In the genomic region with DNA sequence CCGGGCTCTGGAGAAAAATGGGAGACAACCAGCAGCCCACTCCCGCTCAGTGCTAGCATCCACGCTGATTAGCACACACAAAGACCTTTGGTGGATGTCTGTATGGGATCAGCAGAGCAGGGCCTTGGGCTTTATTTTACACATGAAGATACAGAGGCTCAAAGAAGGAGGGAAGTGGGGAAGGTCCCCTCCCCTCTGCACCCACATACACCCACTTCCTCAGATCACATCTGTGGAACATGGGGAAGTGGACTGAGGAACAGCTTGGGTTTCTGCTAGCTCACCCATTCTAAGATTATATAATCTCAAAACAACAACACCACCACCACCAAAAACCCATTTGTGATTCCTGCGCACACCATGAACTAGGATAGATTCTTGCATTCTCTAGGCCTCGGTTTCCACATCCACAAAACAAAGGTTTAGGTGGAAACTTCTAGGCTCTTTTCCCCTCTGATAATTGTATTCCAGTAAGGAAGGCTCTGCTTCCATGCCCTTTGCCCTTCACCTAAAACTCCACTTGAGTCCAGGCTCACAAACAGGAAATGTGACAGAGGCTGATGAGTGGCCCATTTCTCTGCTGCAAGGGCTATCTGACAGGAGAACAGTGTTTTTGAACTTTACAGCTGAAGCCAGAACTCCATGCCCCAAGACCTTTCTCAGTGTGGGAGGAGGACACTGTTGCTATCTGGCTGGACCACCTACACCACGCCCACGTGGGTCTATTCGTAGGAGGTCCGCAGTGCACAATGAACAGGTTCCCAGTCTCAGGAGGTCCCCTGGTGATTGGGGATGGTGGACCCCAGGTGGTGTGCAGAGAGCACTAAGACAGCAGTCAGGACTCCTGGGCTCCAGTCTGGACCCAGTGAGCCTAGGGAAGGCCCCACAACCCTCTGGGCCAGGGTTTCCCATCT, we compare ENCODE assay signal across 1 cellular context.
A peak's percentile ranks its signal among the peaks of the same experiment; 100 is the strongest.
TF ChIP-seq lines count a peak whose summit lies in the region.

No MANE protein-coding gene starts in this region.

TF ChIP-seq in K562, 482 proteins besides CTCF, POLR2A, EP300 and RAD21 (continues in another document):
- TF ChIP-seq ZNF551 (CRISPR knock-in tag; IDR thresholded peaks at IDR 0.05) = no peak
- TF ChIP-seq EGR1 (conservative IDR thresholded peaks at IDR 0.05) = peak; percentile 53
- no peak for TF ChIP-seq ZNF124 (CRISPR knock-in tag; IDR thresholded peaks at IDR 0.05)
- TF ChIP-seq NR4A1 (CRISPR knock-in tag; IDR thresholded peaks at IDR 0.05) = no peak
- TF ChIP-seq NR4A1 (tag; IDR thresholded peaks at IDR 0.05) = no peak
- TF ChIP-seq ZBED1 (IDR thresholded peaks at IDR 0.05) = no peak
- TF ChIP-seq HSF4 (CRISPR knock-in tag; IDR thresholded peaks at IDR 0.05; ENCODE audit: borderline replicate concordance) = no peak
- TF ChIP-seq, protein P1, sequence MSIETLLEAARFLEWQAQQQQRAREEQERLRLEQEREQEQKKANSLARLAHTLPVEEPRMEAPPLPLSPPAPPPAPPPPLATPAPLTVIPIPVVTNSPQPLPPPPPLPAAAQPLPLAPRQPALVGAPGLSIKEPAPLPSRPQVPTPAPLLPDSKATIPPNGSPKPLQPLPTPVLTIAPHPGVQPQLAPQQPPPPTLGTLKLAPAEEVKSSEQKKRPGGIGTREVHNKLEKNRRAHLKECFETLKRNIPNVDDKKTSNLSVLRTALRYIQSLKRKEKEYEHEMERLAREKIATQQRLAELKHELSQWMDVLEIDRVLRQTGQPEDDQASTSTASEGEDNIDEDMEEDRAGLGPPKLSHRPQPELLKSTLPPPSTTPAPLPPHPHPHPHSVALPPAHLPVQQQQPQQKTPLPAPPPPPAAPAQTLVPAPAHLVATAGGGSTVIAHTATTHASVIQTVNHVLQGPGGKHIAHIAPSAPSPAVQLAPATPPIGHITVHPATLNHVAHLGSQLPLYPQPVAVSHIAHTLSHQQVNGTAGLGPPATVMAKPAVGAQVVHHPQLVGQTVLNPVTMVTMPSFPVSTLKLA (conservative IDR thresholded peaks at IDR 0.05) = no peak
- no peak for TF ChIP-seq ZNF668 (CRISPR knock-in tag; IDR thresholded peaks at IDR 0.05)
- TF ChIP-seq, protein P2, sequence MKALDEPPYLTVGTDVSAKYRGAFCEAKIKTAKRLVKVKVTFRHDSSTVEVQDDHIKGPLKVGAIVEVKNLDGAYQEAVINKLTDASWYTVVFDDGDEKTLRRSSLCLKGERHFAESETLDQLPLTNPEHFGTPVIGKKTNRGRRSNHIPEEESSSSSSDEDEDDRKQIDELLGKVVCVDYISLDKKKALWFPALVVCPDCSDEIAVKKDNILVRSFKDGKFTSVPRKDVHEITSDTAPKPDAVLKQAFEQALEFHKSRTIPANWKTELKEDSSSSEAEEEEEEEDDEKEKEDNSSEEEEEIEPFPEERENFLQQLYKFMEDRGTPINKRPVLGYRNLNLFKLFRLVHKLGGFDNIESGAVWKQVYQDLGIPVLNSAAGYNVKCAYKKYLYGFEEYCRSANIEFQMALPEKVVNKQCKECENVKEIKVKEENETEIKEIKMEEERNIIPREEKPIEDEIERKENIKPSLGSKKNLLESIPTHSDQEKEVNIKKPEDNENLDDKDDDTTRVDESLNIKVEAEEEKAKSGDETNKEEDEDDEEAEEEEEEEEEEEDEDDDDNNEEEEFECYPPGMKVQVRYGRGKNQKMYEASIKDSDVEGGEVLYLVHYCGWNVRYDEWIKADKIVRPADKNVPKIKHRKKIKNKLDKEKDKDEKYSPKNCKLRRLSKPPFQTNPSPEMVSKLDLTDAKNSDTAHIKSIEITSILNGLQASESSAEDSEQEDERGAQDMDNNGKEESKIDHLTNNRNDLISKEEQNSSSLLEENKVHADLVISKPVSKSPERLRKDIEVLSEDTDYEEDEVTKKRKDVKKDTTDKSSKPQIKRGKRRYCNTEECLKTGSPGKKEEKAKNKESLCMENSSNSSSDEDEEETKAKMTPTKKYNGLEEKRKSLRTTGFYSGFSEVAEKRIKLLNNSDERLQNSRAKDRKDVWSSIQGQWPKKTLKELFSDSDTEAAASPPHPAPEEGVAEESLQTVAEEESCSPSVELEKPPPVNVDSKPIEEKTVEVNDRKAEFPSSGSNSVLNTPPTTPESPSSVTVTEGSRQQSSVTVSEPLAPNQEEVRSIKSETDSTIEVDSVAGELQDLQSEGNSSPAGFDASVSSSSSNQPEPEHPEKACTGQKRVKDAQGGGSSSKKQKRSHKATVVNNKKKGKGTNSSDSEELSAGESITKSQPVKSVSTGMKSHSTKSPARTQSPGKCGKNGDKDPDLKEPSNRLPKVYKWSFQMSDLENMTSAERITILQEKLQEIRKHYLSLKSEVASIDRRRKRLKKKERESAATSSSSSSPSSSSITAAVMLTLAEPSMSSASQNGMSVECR (CRISPR knock-in tag; IDR thresholded peaks at IDR 0.05) = no peak
- TF ChIP-seq RFX1 (IDR thresholded peaks at IDR 0.05) = no peak
- TF ChIP-seq, protein P3, sequence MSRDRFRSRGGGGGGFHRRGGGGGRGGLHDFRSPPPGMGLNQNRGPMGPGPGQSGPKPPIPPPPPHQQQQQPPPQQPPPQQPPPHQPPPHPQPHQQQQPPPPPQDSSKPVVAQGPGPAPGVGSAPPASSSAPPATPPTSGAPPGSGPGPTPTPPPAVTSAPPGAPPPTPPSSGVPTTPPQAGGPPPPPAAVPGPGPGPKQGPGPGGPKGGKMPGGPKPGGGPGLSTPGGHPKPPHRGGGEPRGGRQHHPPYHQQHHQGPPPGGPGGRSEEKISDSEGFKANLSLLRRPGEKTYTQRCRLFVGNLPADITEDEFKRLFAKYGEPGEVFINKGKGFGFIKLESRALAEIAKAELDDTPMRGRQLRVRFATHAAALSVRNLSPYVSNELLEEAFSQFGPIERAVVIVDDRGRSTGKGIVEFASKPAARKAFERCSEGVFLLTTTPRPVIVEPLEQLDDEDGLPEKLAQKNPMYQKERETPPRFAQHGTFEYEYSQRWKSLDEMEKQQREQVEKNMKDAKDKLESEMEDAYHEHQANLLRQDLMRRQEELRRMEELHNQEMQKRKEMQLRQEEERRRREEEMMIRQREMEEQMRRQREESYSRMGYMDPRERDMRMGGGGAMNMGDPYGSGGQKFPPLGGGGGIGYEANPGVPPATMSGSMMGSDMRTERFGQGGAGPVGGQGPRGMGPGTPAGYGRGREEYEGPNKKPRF (IDR thresholded peaks at IDR 0.05; ENCODE audit: low read depth, low read length) = no peak
- no peak for TF ChIP-seq MTF1 (CRISPR knock-in tag; IDR thresholded peaks at IDR 0.05; ENCODE audit: borderline replicate concordance)
- TF ChIP-seq, protein P4, sequence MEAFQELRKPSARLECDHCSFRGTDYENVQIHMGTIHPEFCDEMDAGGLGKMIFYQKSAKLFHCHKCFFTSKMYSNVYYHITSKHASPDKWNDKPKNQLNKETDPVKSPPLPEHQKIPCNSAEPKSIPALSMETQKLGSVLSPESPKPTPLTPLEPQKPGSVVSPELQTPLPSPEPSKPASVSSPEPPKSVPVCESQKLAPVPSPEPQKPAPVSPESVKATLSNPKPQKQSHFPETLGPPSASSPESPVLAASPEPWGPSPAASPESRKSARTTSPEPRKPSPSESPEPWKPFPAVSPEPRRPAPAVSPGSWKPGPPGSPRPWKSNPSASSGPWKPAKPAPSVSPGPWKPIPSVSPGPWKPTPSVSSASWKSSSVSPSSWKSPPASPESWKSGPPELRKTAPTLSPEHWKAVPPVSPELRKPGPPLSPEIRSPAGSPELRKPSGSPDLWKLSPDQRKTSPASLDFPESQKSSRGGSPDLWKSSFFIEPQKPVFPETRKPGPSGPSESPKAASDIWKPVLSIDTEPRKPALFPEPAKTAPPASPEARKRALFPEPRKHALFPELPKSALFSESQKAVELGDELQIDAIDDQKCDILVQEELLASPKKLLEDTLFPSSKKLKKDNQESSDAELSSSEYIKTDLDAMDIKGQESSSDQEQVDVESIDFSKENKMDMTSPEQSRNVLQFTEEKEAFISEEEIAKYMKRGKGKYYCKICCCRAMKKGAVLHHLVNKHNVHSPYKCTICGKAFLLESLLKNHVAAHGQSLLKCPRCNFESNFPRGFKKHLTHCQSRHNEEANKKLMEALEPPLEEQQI (IDR thresholded peaks at IDR 0.05) = no peak
- TF ChIP-seq ILF3 (IDR thresholded peaks at IDR 0.05; ENCODE audit: borderline replicate concordance) = no peak
- TF ChIP-seq ZC3H11A (IDR thresholded peaks at IDR 0.05; ENCODE audit: low read depth, low read length) = no peak
- TF ChIP-seq, protein P5, sequence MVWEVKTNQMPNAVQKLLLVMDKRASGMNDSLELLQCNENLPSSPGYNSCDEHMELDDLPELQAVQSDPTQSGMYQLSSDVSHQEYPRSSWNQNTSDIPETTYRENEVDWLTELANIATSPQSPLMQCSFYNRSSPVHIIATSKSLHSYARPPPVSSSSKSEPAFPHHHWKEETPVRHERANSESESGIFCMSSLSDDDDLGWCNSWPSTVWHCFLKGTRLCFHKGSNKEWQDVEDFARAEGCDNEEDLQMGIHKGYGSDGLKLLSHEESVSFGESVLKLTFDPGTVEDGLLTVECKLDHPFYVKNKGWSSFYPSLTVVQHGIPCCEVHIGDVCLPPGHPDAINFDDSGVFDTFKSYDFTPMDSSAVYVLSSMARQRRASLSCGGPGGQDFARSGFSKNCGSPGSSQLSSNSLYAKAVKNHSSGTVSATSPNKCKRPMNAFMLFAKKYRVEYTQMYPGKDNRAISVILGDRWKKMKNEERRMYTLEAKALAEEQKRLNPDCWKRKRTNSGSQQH (CRISPR knock-in tag; IDR thresholded peaks at IDR 0.05) = no peak
- TF ChIP-seq MBD2 (IDR thresholded peaks at IDR 0.05; ENCODE audit: borderline replicate concordance, low read depth) = no peak
- TF ChIP-seq HDGF (IDR thresholded peaks at IDR 0.05) = no peak
- TF ChIP-seq ZNF507 (tag; conservative IDR thresholded peaks at IDR 0.05) = no peak
- TF ChIP-seq DDX20 (tag; IDR thresholded peaks at IDR 0.05; ENCODE audit: low read depth) = no peak
- TF ChIP-seq, protein P6, sequence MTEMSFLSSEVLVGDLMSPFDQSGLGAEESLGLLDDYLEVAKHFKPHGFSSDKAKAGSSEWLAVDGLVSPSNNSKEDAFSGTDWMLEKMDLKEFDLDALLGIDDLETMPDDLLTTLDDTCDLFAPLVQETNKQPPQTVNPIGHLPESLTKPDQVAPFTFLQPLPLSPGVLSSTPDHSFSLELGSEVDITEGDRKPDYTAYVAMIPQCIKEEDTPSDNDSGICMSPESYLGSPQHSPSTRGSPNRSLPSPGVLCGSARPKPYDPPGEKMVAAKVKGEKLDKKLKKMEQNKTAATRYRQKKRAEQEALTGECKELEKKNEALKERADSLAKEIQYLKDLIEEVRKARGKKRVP (CRISPR knock-in tag; IDR thresholded peaks at IDR 0.05) = no peak
- peak; percentile 91 for TF ChIP-seq SPI1 (IDR thresholded peaks at IDR 0.05; ENCODE audit: borderline replicate concordance, low read depth, low read length)
- TF ChIP-seq TCF3 (CRISPR knock-in tag; IDR thresholded peaks at IDR 0.05) = peak; percentile 54
- TF ChIP-seq SMARCE1 (IDR thresholded peaks at IDR 0.05) = no peak
- no peak for TF ChIP-seq FIP1L1 (IDR thresholded peaks at IDR 0.05; ENCODE audit: low read depth, low read length, poor library complexity, severe bottlenecking)
- no peak for TF ChIP-seq KDM4B (IDR thresholded peaks at IDR 0.05; ENCODE audit: borderline replicate concordance in 2 of 2, low read depth in 1 of 2)
- TF ChIP-seq TAF1 (IDR thresholded peaks at IDR 0.05; ENCODE audit: control insufficient read depth, extremely low read depth, insufficient read depth, low read length, severe bottlenecking) = no peak
- TF ChIP-seq DACH1 (IDR thresholded peaks at IDR 0.05; ENCODE audit: partially characterized antibody) = no peak
- TF ChIP-seq MTA3 (IDR thresholded peaks at IDR 0.05; ENCODE audit: borderline replicate concordance) = no peak
- TF ChIP-seq, protein P7, sequence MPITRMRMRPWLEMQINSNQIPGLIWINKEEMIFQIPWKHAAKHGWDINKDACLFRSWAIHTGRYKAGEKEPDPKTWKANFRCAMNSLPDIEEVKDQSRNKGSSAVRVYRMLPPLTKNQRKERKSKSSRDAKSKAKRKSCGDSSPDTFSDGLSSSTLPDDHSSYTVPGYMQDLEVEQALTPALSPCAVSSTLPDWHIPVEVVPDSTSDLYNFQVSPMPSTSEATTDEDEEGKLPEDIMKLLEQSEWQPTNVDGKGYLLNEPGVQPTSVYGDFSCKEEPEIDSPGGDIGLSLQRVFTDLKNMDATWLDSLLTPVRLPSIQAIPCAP (CRISPR knock-in tag; IDR thresholded peaks at IDR 0.05; ENCODE audit: borderline replicate concordance) = no peak
- TF ChIP-seq, protein P8, sequence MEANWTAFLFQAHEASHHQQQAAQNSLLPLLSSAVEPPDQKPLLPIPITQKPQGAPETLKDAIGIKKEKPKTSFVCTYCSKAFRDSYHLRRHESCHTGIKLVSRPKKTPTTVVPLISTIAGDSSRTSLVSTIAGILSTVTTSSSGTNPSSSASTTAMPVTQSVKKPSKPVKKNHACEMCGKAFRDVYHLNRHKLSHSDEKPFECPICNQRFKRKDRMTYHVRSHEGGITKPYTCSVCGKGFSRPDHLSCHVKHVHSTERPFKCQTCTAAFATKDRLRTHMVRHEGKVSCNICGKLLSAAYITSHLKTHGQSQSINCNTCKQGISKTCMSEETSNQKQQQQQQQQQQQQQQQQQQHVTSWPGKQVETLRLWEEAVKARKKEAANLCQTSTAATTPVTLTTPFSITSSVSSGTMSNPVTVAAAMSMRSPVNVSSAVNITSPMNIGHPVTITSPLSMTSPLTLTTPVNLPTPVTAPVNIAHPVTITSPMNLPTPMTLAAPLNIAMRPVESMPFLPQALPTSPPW (CRISPR knock-in tag; IDR thresholded peaks at IDR 0.05) = peak; percentile 58; the same call in 1 of the 2 replicates
- TF ChIP-seq, protein P9, sequence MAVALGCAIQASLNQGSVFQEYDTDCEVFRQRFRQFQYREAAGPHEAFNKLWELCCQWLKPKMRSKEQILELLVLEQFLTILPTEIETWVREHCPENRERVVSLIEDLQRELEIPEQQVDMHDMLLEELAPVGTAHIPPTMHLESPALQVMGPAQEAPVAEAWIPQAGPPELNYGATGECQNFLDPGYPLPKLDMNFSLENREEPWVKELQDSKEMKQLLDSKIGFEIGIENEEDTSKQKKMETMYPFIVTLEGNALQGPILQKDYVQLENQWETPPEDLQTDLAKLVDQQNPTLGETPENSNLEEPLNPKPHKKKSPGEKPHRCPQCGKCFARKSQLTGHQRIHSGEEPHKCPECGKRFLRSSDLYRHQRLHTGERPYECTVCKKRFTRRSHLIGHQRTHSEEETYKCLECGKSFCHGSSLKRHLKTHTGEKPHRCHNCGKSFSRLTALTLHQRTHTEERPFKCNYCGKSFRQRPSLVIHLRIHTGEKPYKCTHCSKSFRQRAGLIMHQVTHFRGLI (CRISPR knock-in tag; IDR thresholded peaks at IDR 0.05) = no peak
- TF ChIP-seq GABPB2 (CRISPR knock-in tag; conservative IDR thresholded peaks at IDR 0.05) = no peak
- no peak for TF ChIP-seq RBM17 (IDR thresholded peaks at IDR 0.05; ENCODE audit: borderline replicate concordance, low read depth, low read length)
- no peak for TF ChIP-seq TBL1XR1 (IDR thresholded peaks at IDR 0.05; ENCODE audit: low read length in 2 of 2)
- TF ChIP-seq CBFA2T3 (IDR thresholded peaks at IDR 0.05) = peak; percentile 56; the same call in 1 of the 2 replicates
- TF ChIP-seq XRCC4 (IDR thresholded peaks at IDR 0.05; ENCODE audit: extremely low read depth, insufficient read depth, insufficient read length) = no peak
- TF ChIP-seq PPARD (CRISPR knock-in tag; IDR thresholded peaks at IDR 0.05) = no peak
- TF ChIP-seq, protein P10, sequence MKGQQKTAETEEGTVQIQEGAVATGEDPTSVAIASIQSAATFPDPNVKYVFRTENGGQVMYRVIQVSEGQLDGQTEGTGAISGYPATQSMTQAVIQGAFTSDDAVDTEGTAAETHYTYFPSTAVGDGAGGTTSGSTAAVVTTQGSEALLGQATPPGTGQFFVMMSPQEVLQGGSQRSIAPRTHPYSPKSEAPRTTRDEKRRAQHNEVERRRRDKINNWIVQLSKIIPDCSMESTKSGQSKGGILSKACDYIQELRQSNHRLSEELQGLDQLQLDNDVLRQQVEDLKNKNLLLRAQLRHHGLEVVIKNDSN (CRISPR knock-in tag; IDR thresholded peaks at IDR 0.05) = peak; percentile 47
- no peak for TF ChIP-seq ZNF23 (CRISPR knock-in tag; IDR thresholded peaks at IDR 0.05)
